In genomic region chr2:60998628-60999545, GRCh38 we compare ENCODE assay signal across 8 cellular contexts. TPM values are rescaled to one million over a fixed set of nuclear protein-coding genes. Genes with fewer than 3 reads are reported as not detected.
DNase-seq lines count a peak whose midpoint lies in the region; ATAC-seq, FAIRE-seq and TF ChIP-seq lines count a peak whose summit lies in the region.

No MANE protein-coding gene starts in this region.

- no peaks in the 10 kb centered on the region for H3K36me3 Mint-ChIP-seq in activated CD4-positive, alpha-beta T cell treated with anti-CD3 and anti-CD28 coated beads for 36 hours (ENCODE audit: low read depth)
- peaks cover 3% of the 10 kb centered on the region for H3K36me3 Mint-ChIP-seq in activated CD4-positive, alpha-beta T cell treated with anti-CD3 and anti-CD28 coated beads, Interleukin-2, amount 10 ng/mL, durations not matched to agents 7 days and 5 days (ENCODE audit: low read depth)
- H3K36me3 Mint-ChIP-seq in chondrocyte (ENCODE audit: low read depth) (peaks cover 2% of the 10 kb centered on the region), mesothelial cell of epicardium (no peaks in the 10 kb centered on the region)

- intact Hi-C loops in activated CD4-positive, alpha-beta T cell treated with anti-CD3 and anti-CD28 coated beads for 36 hours (cut with DNase I, micrococcal nuclease): loop anchor here (1.0 to 2.0 kb wide), 4 partner anchors 194 to 438 kb away; no protein-coding TSS in a partner anchor

- CTCF ChIA-PET in activated CD4-positive, alpha-beta T cell treated with anti-CD3 and anti-CD28 coated beads for 36 hours (lab: Charles Lee): interaction anchor here (0.5 to 6.7 kb wide), 54 partner anchors 8 to 417 kb away, joined by 3 to 115 read pairs (median 4); partner anchors contain the start of genes PAPOLG and REL
- CTCF ChIA-PET in activated CD4-positive, alpha-beta T cell treated with anti-CD3 and anti-CD28 coated beads, Interleukin-2, amount 10 ng/mL, durations not matched to agents 7 days and 5 days (lab: Charles Lee): interaction anchor here (0.6 to 2.3 kb wide), 17 partner anchors 9 to 698 kb away, joined by 3 to 6 read pairs (median 3); no protein-coding TSS in a partner anchor

- no peak for FAIRE-seq in HTR-8/SVneo (lab: Jason Lieb, UNC)

- H3K27ac Mint-ChIP-seq in activated CD4-positive, alpha-beta T cell treated with anti-CD3 and anti-CD28 coated beads for 36 hours: no peak overlapping the region
- H3K27ac Mint-ChIP-seq in activated CD4-positive, alpha-beta T cell treated with anti-CD3 and anti-CD28 coated beads, Interleukin-2, amount 10 ng/mL, durations not matched to agents 7 days and 5 days: no peak overlapping the region
- no peak overlapping the region for H3K27ac Mint-ChIP-seq in chondrocyte (ENCODE audit: unreplicated experiment)
- H3K27ac Mint-ChIP-seq in mesothelial cell of epicardium: no peak overlapping the region

- H3K4me1 Mint-ChIP-seq in activated CD4-positive, alpha-beta T cell treated with anti-CD3 and anti-CD28 coated beads for 36 hours: no peaks in the 10 kb centered on the region
- H3K4me1 Mint-ChIP-seq in activated CD4-positive, alpha-beta T cell treated with anti-CD3 and anti-CD28 coated beads, Interleukin-2, amount 10 ng/mL, durations not matched to agents 7 days and 5 days: no peaks in the 10 kb centered on the region
- H3K4me1 Mint-ChIP-seq in chondrocyte (ENCODE audit: low read depth) (peaks cover 4% of the 10 kb centered on the region), mesothelial cell of epicardium (no peaks in the 10 kb centered on the region)

- peak; percentile 77 for ATAC-seq in activated CD4-positive, alpha-beta T cell treated with anti-CD3 and anti-CD28 coated beads for 36 hours
- ATAC-seq in GM21390 (IDR thresholded peaks at IDR 0.05; ENCODE audit: unreplicated experiment): no peak

- H3K9me3 Mint-ChIP-seq in activated CD4-positive, alpha-beta T cell treated with anti-CD3 and anti-CD28 coated beads for 36 hours (ENCODE audit: low read depth): no peaks in the 10 kb centered on the region
- H3K9me3 Mint-ChIP-seq in activated CD4-positive, alpha-beta T cell treated with anti-CD3 and anti-CD28 coated beads, Interleukin-2, amount 10 ng/mL, durations not matched to agents 7 days and 5 days: no peaks in the 10 kb centered on the region
- H3K9me3 Mint-ChIP-seq in chondrocyte (ENCODE audit: low read depth) (no peaks in the 10 kb centered on the region), mesothelial cell of epicardium (no peaks in the 10 kb centered on the region)

- no peak overlapping the region for H3K4me3 Mint-ChIP-seq in activated CD4-positive, alpha-beta T cell treated with anti-CD3 and anti-CD28 coated beads for 36 hours
- no peak overlapping the region for H3K4me3 Mint-ChIP-seq in activated CD4-positive, alpha-beta T cell treated with anti-CD3 and anti-CD28 coated beads, Interleukin-2, amount 10 ng/mL, durations not matched to agents 7 days and 5 days
- no peak overlapping the region for H3K4me3 Mint-ChIP-seq in chondrocyte (ENCODE audit: unreplicated experiment)
- H3K4me3 Mint-ChIP-seq in mesothelial cell of epicardium: no peak overlapping the region

- no peak for DNase-seq in activated CD4-positive, alpha-beta T cell treated with anti-CD3 and anti-CD28 coated beads for 36 hours
- no peak for DNase-seq in activated CD4-positive, alpha-beta T cell treated with anti-CD3 and anti-CD28 coated beads, Interleukin-2, amount 10 ng/mL, durations not matched to agents 7 days and 5 days
- peak; percentile 64 for DNase-seq in HTR-8/SVneo (ENCODE audit: insufficient read length, low spot score)
- DNase-seq in NOMO-1 (lab: John Stamatoyannopoulos, UW; ENCODE audit: unreplicated experiment in 2 of 2): peak; percentile 15 to 70
- DNase-seq in chondrocyte (ENCODE audit: low spot score): no peak
- no peak for DNase-seq in mesothelial cell of epicardium (ENCODE audit: low spot score in 2 of 2, unreplicated experiment in 2 of 2)
- no peak for DNase-seq in activated effector memory CD4-positive, alpha-beta T cell treated with Interleukin-2 at 50 U/mL for 16 hours

- POLR2A ChIA-PET in activated CD4-positive, alpha-beta T cell treated with anti-CD3 and anti-CD28 coated beads for 36 hours (lab: Charles Lee): interaction anchor here (0.9 to 1.0 kb wide), 3 partner anchors 100 to 292 kb away, joined by 3 to 7 read pairs (median 6); no protein-coding TSS in a partner anchor
- POLR2A ChIA-PET in activated CD4-positive, alpha-beta T cell treated with anti-CD3 and anti-CD28 coated beads, Interleukin-2, amount 10 ng/mL, durations not matched to agents 7 days and 5 days (lab: Charles Lee): no interaction called here

- no peaks in the 10 kb centered on the region for H3K27me3 Mint-ChIP-seq in activated CD4-positive, alpha-beta T cell treated with anti-CD3 and anti-CD28 coated beads for 36 hours
- H3K27me3 Mint-ChIP-seq in activated CD4-positive, alpha-beta T cell treated with anti-CD3 and anti-CD28 coated beads, Interleukin-2, amount 10 ng/mL, durations not matched to agents 7 days and 5 days: no peaks in the 10 kb centered on the region
- H3K27me3 Mint-ChIP-seq in chondrocyte (ENCODE audit: low read depth): no peaks in the 10 kb centered on the region
- no peaks in the 10 kb centered on the region for H3K27me3 Mint-ChIP-seq in mesothelial cell of epicardium (ENCODE audit: low read depth)

- peak; percentile 91 for TF ChIP-seq CTCF in chondrocyte (IDR thresholded peaks at IDR 0.05)
- peak; percentile 66 for TF ChIP-seq CTCF in mesothelial cell of epicardium (IDR thresholded peaks at IDR 0.05; ENCODE audit: unreplicated experiment)

RNA-seq across cellular contexts. Expression of gene PEX13, which starts 18.6 kb away (rescaled TPM):
- total RNA-seq in activated CD4-positive, alpha-beta T cell treated with anti-CD3 and anti-CD28 coated beads for 36 hours: 10 to 100 TPM; 14.4 to 19.9 TPM
- total RNA-seq in activated CD4-positive, alpha-beta T cell treated with anti-CD3 and anti-CD28 coated beads, Interleukin-2, amount 10 ng/mL, durations not matched to agents 7 days and 5 days: 10 to 100 TPM; 14.3 to 14.5 TPM
- total RNA-seq in chondrocyte (22.6 to 25.0 TPM (median 23.0 TPM) in 3 replicates), mesothelial cell of epicardium (29.2 to 31.6 TPM (median 31.3 TPM) in 3 replicates)

RNA-seq across cellular contexts. Expression of gene PUS10, which starts 19.2 kb away (rescaled TPM):
- total RNA-seq in activated CD4-positive, alpha-beta T cell treated with anti-CD3 and anti-CD28 coated beads for 36 hours: 1 to 10 TPM; 8.5 to 8.9 TPM
- 1 to 10 TPM; 5.7 to 8.8 TPM for total RNA-seq in activated CD4-positive, alpha-beta T cell treated with anti-CD3 and anti-CD28 coated beads, Interleukin-2, amount 10 ng/mL, durations not matched to agents 7 days and 5 days
- total RNA-seq in chondrocyte (5.1 to 7.9 TPM (median 5.7 TPM) in 3 replicates), mesothelial cell of epicardium (5.4 to 6.2 TPM (median 5.6 TPM) in 3 replicates)

Comparison
In these comparisons a context has a peak if more than half of its experiments do, and no peak if none do; other contexts are left out.
1. DNase-seq: peak in HTR-8/SVneo (single experiment) and NOMO-1 (2 of 2); none in activated CD4-positive, alpha-beta T cell treated with anti-CD3 and anti-CD28 coated beads for 36 hours (single experiment), activated CD4-positive, alpha-beta T cell treated with anti-CD3 and anti-CD28 coated beads, Interleukin-2, amount 10 ng/mL, durations not matched to agents 7 days and 5 days (single experiment), chondrocyte (single experiment), mesothelial cell of epicardium (0 of 2) and activated effector memory CD4-positive, alpha-beta T cell treated with Interleukin-2 at 50 U/mL for 16 hours (single experiment).